Comparison of ENCODE assay signal across 25 cellular contexts in genomic region chr2:168426861-168427260, GRCh38.
"Had no signal": no experiment of that assay in that cellular context is flagged by ENCODE, and none has a peak within 500 bp of the region (broad histone marks: within the 10 kb centered on the region; RNA-seq: fewer than 3 reads in every experiment).

No MANE protein-coding gene starts in this region.

- H3K9me3 Mint-ChIP-seq: activated T-cell treated with anti-CD3 and anti-CD28 coated beads, Interleukin-2, amount 50 U/mL, for 4 hours; activated T-helper 17 cell treated with anti-CD3 and anti-CD28 coated beads, Interleukin-2, amount 50 U/mL, for 72 hours; brain had no signal

- H3K4me3 ChIP-seq: adrenal gland, cardiac muscle cell, K562, SJSA1 had no signal

- H3K4me3 Mint-ChIP-seq: activated CD4-positive, alpha-beta T cell treated with anti-CD3 and anti-CD28 coated beads, Interleukin-2, amount 10 ng/mL, durations not matched to agents 24 days and 14 days; activated CD8-positive, alpha-beta memory T cell treated with anti-CD3 and anti-CD28 coated beads, Interleukin-2, amount 10 ng/mL, durations not matched to agents 7 days and 5 days; activated naive CD4-positive, alpha-beta T cell treated with anti-CD3 and anti-CD28 coated beads for 36 hours; activated naive CD8-positive, alpha-beta T cell treated with anti-CD3 and anti-CD28 coated beads, Interleukin-2, amount 10 ng/mL, durations not matched to agents 7 days and 5 days; activated T-cell treated with anti-CD3 and anti-CD28 coated beads, Interleukin-2, amount 50 U/mL, for 4 hours; activated T-helper 17 cell treated with anti-CD3 and anti-CD28 coated beads, Interleukin-2, amount 50 U/mL, for 72 hours; T-helper 1 cell treated with Interleukin-12 subunit alpha and Interleukin-12 subunit beta and Interleukin-4 antibody, amounts not matched to agents 30 μg/mL and 1 μg/mL, for 36 hours had no signal

- H3K27ac Mint-ChIP-seq: activated CD4-positive, alpha-beta T cell treated with anti-CD3 and anti-CD28 coated beads, Interleukin-2, amount 10 ng/mL, durations not matched to agents 24 days and 14 days; activated CD8-positive, alpha-beta memory T cell treated with anti-CD3 and anti-CD28 coated beads, Interleukin-2, amount 10 ng/mL, durations not matched to agents 7 days and 5 days; activated naive CD4-positive, alpha-beta T cell treated with anti-CD3 and anti-CD28 coated beads for 36 hours; activated naive CD8-positive, alpha-beta T cell treated with anti-CD3 and anti-CD28 coated beads, Interleukin-2, amount 10 ng/mL, durations not matched to agents 7 days and 5 days; activated T-helper 17 cell treated with anti-CD3 and anti-CD28 coated beads, Interleukin-2, amount 50 U/mL, for 72 hours; brain had no signal

- ATAC-seq: activated CD4-positive, CD25-positive, alpha-beta regulatory T cell treated with anti-CD3 and anti-CD28 coated beads, Interleukin-2, amount 50 U/mL, for 24 hours; activated CD8-positive, alpha-beta memory T cell treated with anti-CD3 and anti-CD28 coated beads, Interleukin-2, amount 10 ng/mL, durations not matched to agents 7 days and 5 days; activated T-cell treated with anti-CD3 and anti-CD28 coated beads, Interleukin-2, amount 50 U/mL, for 4 hours; activated T-helper 17 cell treated with anti-CD3 and anti-CD28 coated beads, Interleukin-2, amount 50 U/mL, for 72 hours; K562; PC-3 had no signal

- H3K36me3 Mint-ChIP-seq: activated CD8-positive, alpha-beta memory T cell treated with anti-CD3 and anti-CD28 coated beads, Interleukin-2, amount 10 ng/mL, durations not matched to agents 7 days and 5 days; brain had no signal

- H3K27me3 Mint-ChIP-seq: activated naive CD8-positive, alpha-beta T cell treated with anti-CD3 and anti-CD28 coated beads, Interleukin-2, amount 10 ng/mL, durations not matched to agents 7 days and 5 days; activated T-helper 17 cell treated with anti-CD3 and anti-CD28 coated beads, Interleukin-2, amount 50 U/mL, for 72 hours; brain had no signal

- DNase-seq: activated CD4-positive, alpha-beta T cell treated with anti-CD3 and anti-CD28 coated beads, Interleukin-2, amount 10 ng/mL, durations not matched to agents 24 days and 14 days; activated CD4-positive, alpha-beta T cell treated with anti-CD3 and anti-CD28 coated beads, Interleukin-2, amount 50 U/mL, for 48 hours; activated CD8-positive, alpha-beta memory T cell treated with anti-CD3 and anti-CD28 coated beads, Interleukin-2, amount 10 ng/mL, durations not matched to agents 7 days and 5 days; activated gamma-delta T cell; activated naive CD4-positive, alpha-beta T cell treated with anti-CD3 and anti-CD28 coated beads for 36 hours; activated naive CD8-positive, alpha-beta T cell treated with anti-CD3 and anti-CD28 coated beads, Interleukin-2, amount 10 ng/mL, durations not matched to agents 7 days and 5 days; activated T-cell treated with anti-CD3 and anti-CD28 coated beads, Interleukin-2, amount 50 U/mL, for 4 hours; adrenal gland; aorta; Karpas-422; NCI-H1105; NCI-H1436; NCI-H187; NCI-H2081; NCI-H446; NCI-H524; PC-3; SHP77 had no signal
